In the genomic region with DNA sequence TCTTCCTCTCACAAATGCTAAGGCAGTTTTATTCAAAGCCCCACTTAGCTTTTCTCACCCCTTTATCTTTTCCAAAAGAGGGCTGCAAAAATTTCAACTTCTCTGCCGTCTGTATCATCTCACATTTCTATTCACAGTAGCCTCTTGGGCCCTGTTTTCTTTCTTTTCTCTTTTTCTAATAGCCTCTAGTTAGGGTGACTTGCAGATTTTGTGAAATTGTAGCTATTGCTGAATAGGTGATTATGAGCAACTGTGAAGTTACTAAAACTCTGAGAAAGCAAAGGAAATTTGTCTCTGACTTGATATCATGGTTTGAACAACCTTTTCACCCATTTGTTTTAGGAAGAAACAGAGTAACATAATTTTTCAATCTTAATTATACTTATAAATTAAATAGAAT, we compare ENCODE assay signal across 16 cellular contexts. TPM values are rescaled to one million over a fixed set of nuclear protein-coding genes. Genes with fewer than 3 reads are reported as not detected.
DNase-seq lines count a peak whose midpoint lies in the region; ATAC-seq, FAIRE-seq and TF ChIP-seq lines count a peak whose summit lies in the region.
"Had no signal": no experiment of that assay in that cellular context is flagged by ENCODE, and none has a peak within 500 bp of the region (broad histone marks: within the 10 kb centered on the region; RNA-seq: fewer than 3 reads in every experiment).

No MANE protein-coding gene starts in this region.

- no peak overlapping the region for H2BK5ac ChIP-seq in mesendoderm (ENCODE audit: low read length)

- H3K79me2 ChIP-seq in HepG2 (ENCODE audit: insufficient read depth, low read length) = no peaks in the 10 kb centered on the region
- H3K79me2 ChIP-seq in mesendoderm (ENCODE audit: control insufficient read depth, insufficient read depth, low read length) = no peaks in the 10 kb centered on the region

- H3K36me3 ChIP-seq in HepG2 (replicated peaks in 1 of 2; ENCODE audit: control insufficient read depth in 1 of 2, insufficient read depth in 2 of 2, low read length in 2 of 2) (peaks cover 1 to 22% of the 10 kb centered on the region in 2 experiments), right lobe of liver (no peaks in the 10 kb centered on the region), SK-N-MC (ENCODE audit: insufficient read depth, low read length) (peaks cover 26% of the 10 kb centered on the region), mesendoderm (ENCODE audit: control insufficient read depth, insufficient read depth, low read length) (no peaks in the 10 kb centered on the region)

- POLR2A ChIA-PET in HepG2 (lab: Yijun Ruan, JAX) = no interaction called here

- no peak for FAIRE-seq in HepG2 (lab: Jason Lieb, UNC)
- FAIRE-seq: GM12878, GM18507, H1 had no signal

- in situ Hi-C loops in HepG2 (cut with HindIII; ENCODE audit: extremely low pct_ligation_motif_present, low pct_unique_long_range_greater_than_20kb) = no loop called here

- DNase-seq in HepG2 (ENCODE audit: low spot score) = no peak
- DNase-seq in right lobe of liver = no peak
- DNase-seq in SK-N-MC (ENCODE audit: low read depth, low spot score) = no peak
- peak; percentile 5 for DNase-seq in mesendoderm
- no peak for DNase-seq in Right ventricle myocardium inferior (ENCODE audit: missing footprints)
- DNase-seq in GOT3 (lab: John Stamatoyannopoulos, UW) = no peak
- DNase-seq: 8988T; ACHN; CD4-positive, CD25-positive, alpha-beta regulatory T cell; DMS 273 treated with DMSO at 0.1 percent for 48 hours had no signal

- ATAC-seq in HepG2 = no peak
- ATAC-seq in right lobe of liver = no peak
- no peak for ATAC-seq in HG03439 (IDR thresholded peaks at IDR 0.05; ENCODE audit: unreplicated experiment)
- no peak for ATAC-seq in Right ventricle myocardium inferior
- no peak for ATAC-seq in GM19023 (IDR thresholded peaks at IDR 0.05; ENCODE audit: unreplicated experiment)
- ATAC-seq: GM12878 had no signal

- H3K4ac ChIP-seq in mesendoderm (ENCODE audit: low read depth, low read length) = no peak overlapping the region

- TF ChIP-seq EP300 in HepG2 (IDR thresholded peaks at IDR 0.05; ENCODE audit: low read depth in 2 of 2, low read length in 2 of 2) (no peak), HepG2 (CRISPR knock-in tag; IDR thresholded peaks at IDR 0.05; ENCODE audit: borderline replicate concordance) (no peak)

- no peak overlapping the region for H2BK15ac ChIP-seq in mesendoderm (replicated peaks; ENCODE audit: low read depth)

- no peak for TF ChIP-seq RAD21 in HepG2 (CRISPR knock-in tag; IDR thresholded peaks at IDR 0.05)

- H2AK5ac ChIP-seq in mesendoderm (ENCODE audit: low read length) = no peak overlapping the region

- H4K20me1 ChIP-seq in HepG2 (ENCODE audit: insufficient read depth, low read length) = 0 out of 2 replicates have a peak, but pooled peaks cover 3% of the 10 kb centered on the region

- no peak overlapping the region for H3K18ac ChIP-seq in mesendoderm (ENCODE audit: low read length)

- no peak overlapping the region for H2BK120ac ChIP-seq in mesendoderm (ENCODE audit: low read depth, low read length)

- no peaks in the 10 kb centered on the region for H3K27me3 ChIP-seq in HepG2 (ENCODE audit: control insufficient read depth in 1 of 2, insufficient read depth in 2 of 2, low read length in 2 of 2)
- H3K27me3 ChIP-seq in right lobe of liver = no peaks in the 10 kb centered on the region
- no peaks in the 10 kb centered on the region for H3K27me3 ChIP-seq in mesendoderm (ENCODE audit: insufficient read depth, low read length, poor library complexity)
- H3K27me3 ChIP-seq: BLaER1 treated with 17β-estradiol and CSF1 and Interleukin-3, amounts not matched to agents 10 nM and 100 nM had no signal

- H3K4me1 ChIP-seq in HepG2 (ENCODE audit: insufficient read depth, low read length) (no peaks in the 10 kb centered on the region), right lobe of liver (no peaks in the 10 kb centered on the region), mesendoderm (ENCODE audit: control insufficient read depth, low read depth, low read length) (no peaks in the 10 kb centered on the region)

- H3K79me1 ChIP-seq in mesendoderm (ENCODE audit: low read length) = peaks cover 3% of the 10 kb centered on the region

- TF ChIP-seq CTCF in HepG2 (CRISPR knock-in tag; IDR thresholded peaks at IDR 0.05) (no peak), right lobe of liver (IDR thresholded peaks at IDR 0.05) (no peak)

- H3K27ac ChIP-seq in HepG2 (ENCODE audit: extremely low read length, insufficient read depth, low read length) = no peak overlapping the region
- no peak overlapping the region for H3K27ac ChIP-seq in right lobe of liver
- 0 out of 2 replicates have a peak overlapping the region, but pooled peaks have one; percentile 54 for H3K27ac ChIP-seq in SK-N-MC
- H3K27ac ChIP-seq in mesendoderm (ENCODE audit: low read depth, low read length) = no peak overlapping the region
- H3K27ac ChIP-seq: BLaER1 treated with 17β-estradiol and CSF1 and Interleukin-3, amounts not matched to agents 10 nM and 100 nM had no signal

- H3K56ac ChIP-seq in mesendoderm (ENCODE audit: low read length) = no peak overlapping the region

- 83% methylated on average over 1 of the region's 1 CpG for WGBS in HepG2 (ENCODE audit: low lambda C conversion rate)
- 80% methylated on average over 1 of the region's 1 CpG for WGBS in right lobe of liver (ENCODE audit: insufficient coverage, low coverage, low lambda C conversion rate, missing lambda C conversion rate)
- no CpG with 5 or more reads among the region's 1 CpG for WGBS in mesendoderm (ENCODE audit: extremely low coverage, insufficient coverage, low lambda C conversion rate)

- H4K8ac ChIP-seq in mesendoderm (ENCODE audit: low read depth, low read length) = no peak overlapping the region

- H2AFZ ChIP-seq in HepG2 (ENCODE audit: low read length) = no peak overlapping the region

- H3K9ac ChIP-seq in HepG2 (ENCODE audit: insufficient read depth, low read depth, low read length) (no peak overlapping the region), SK-N-MC (ENCODE audit: insufficient read length) (no peak overlapping the region), mesendoderm (ENCODE audit: low read length) (no peak overlapping the region)
- H3K9ac ChIP-seq: BLaER1 treated with 17β-estradiol and CSF1 and Interleukin-3, amounts not matched to agents 10 nM and 100 nM had no signal

- CTCF ChIA-PET in HepG2 (lab: Yijun Ruan, JAX; ENCODE audit: low intra/inter-chr PET ratio, low total read pairs) = no interaction called here

- H3K4me3 ChIP-seq in HepG2 (replicated peaks in 1 of 3; ENCODE audit: insufficient read depth in 1 of 3, low read depth in 2 of 3, low read length in 3 of 3) = no peak overlapping the region
- H3K4me3 ChIP-seq in right lobe of liver = no peak overlapping the region
- no peak overlapping the region for H3K4me3 ChIP-seq in SK-N-MC
- H3K4me3 ChIP-seq in mesendoderm (ENCODE audit: low read length) = no peak overlapping the region
- H3K4me3 ChIP-seq: BLaER1 treated with 17β-estradiol and CSF1 and Interleukin-3, amounts not matched to agents 10 nM and 100 nM; GM12878 had no signal

- BruUV-seq in HepG2 (replicated peaks; lab: Mats Ljungman, UMichigan) = no TSS peak

- intact Hi-C loops in HepG2 (cut with micrococcal nuclease; ENCODE audit: unreplicated experiment) = no loop called here
- intact Hi-C loops in right lobe of liver (cut with DNase I) = no loop called here
- intact Hi-C loops in Right ventricle myocardium inferior (cut with DNase I) = no loop called here

- H3K4me2 ChIP-seq in HepG2 (ENCODE audit: low read depth, low read length) (no peak overlapping the region), mesendoderm (ENCODE audit: low read length) (no peak overlapping the region)
- H3K4me2 ChIP-seq: BLaER1 treated with 17β-estradiol and CSF1 and Interleukin-3, amounts not matched to agents 10 nM and 100 nM had no signal

- TF ChIP-seq POLR2A in HepG2 (IDR thresholded peaks at IDR 0.05; ENCODE audit: insufficient read depth in 1 of 2, low read depth in 2 of 2, low read length in 2 of 2) (no peak), right lobe of liver (IDR thresholded peaks at IDR 0.05) (no peak)

- H4K5ac ChIP-seq in mesendoderm (ENCODE audit: low read length) = no peak overlapping the region

- no peak overlapping the region for H3K23ac ChIP-seq in mesendoderm (ENCODE audit: low read length)

- H3K9me3 ChIP-seq in HepG2 (ENCODE audit: low read length) (no peaks in the 10 kb centered on the region), right lobe of liver (no peaks in the 10 kb centered on the region), SK-N-MC (ENCODE audit: low read depth, low read length) (no peaks in the 10 kb centered on the region)

TF ChIP-seq in HepG2, 621 proteins besides CTCF, POLR2A, EP300 and RAD21 (continues in another document):
- TF ChIP-seq RELA (CRISPR knock-in tag; IDR thresholded peaks at IDR 0.05) = no peak

RNA-seq across cellular contexts. Expression of a gene that starts 29.2 kb away (rescaled TPM):
- total RNA-seq in HepG2 (2016; rRNA removed; fragmentation: Illumina TruSeq; extraction: Trizol) (39.0 and 39.3 TPM in 2 replicates), right lobe of liver (10 to 100 TPM; 23.7 to 33.5 (median 30.0) TPM), Right ventricle myocardium inferior (36.8 TPM)
- 14.3 and 19.7 TPM in 2 replicates for total RNA-seq in HepG2 (2016; cell fraction: cytosol; rRNA removed; fragmentation: Illumina TruSeq; extraction: Trizol; ENCODE audit: low read depth)
- 36.2 and 37.3 TPM in 2 replicates for total RNA-seq in HepG2 (2016; cell fraction: insoluble cytoplasmic fraction; rRNA removed; fragmentation: Illumina TruSeq; extraction: Trizol)
- total RNA-seq in HepG2 (2016; cell fraction: membrane; rRNA removed; fragmentation: Illumina TruSeq; extraction: Trizol) = 16.3 and 16.7 TPM in 2 replicates
- total RNA-seq in HepG2 (2016; cell fraction: nucleus; rRNA removed; fragmentation: Illumina TruSeq; extraction: Trizol) = 81.7 and 97.8 TPM in 2 replicates
- 18.5 and 22.5 TPM in 2 replicates for polyA plus RNA-seq in HepG2 (2011; rRNA removed)
- 17.4 and 17.6 TPM in 2 replicates for polyA plus RNA-seq in HepG2 (2011; cell fraction: cytosol; rRNA removed)
- polyA plus RNA-seq in HepG2 (2011; cell fraction: nucleus; rRNA removed) = 20.8 and 22.3 TPM in 2 replicates
- 15.6 and 21.6 TPM in 2 replicates for polyA plus RNA-seq in HepG2 (2012)
- polyA plus RNA-seq in HepG2 (2016; cell fraction: cytosol; fragmentation: Illumina TruSeq; extraction: Trizol; ENCODE audit: low read depth) = 6.5 and 6.8 TPM in 2 replicates
- 20.1 and 23.1 TPM in 2 replicates for polyA plus RNA-seq in HepG2 (2016; cell fraction: insoluble cytoplasmic fraction; fragmentation: Illumina TruSeq; extraction: Trizol; ENCODE audit: low read depth)
- polyA plus RNA-seq in HepG2 (2016; cell fraction: membrane; fragmentation: Illumina TruSeq; extraction: Trizol; ENCODE audit: low read depth) = 6.3 and 7.1 TPM in 2 replicates
- polyA plus RNA-seq in HepG2 (2016; cell fraction: nucleus; fragmentation: Illumina TruSeq; extraction: Trizol; ENCODE audit: insufficient read depth, low read depth) = 11.9 and 13.5 TPM in 2 replicates
- polyA minus RNA-seq in HepG2 (2011; rRNA and poly(A)+ RNA removed; ENCODE audit: low replicate concordance) = 58.5 and 59.7 TPM in 2 replicates
- polyA minus RNA-seq in HepG2 (2011; cell fraction: cytosol; rRNA and poly(A)+ RNA removed) = 32.6 and 41.7 TPM in 2 replicates
- polyA minus RNA-seq in HepG2 (2011; cell fraction: nucleus; rRNA and poly(A)+ RNA removed) = 256 and 272 TPM in 2 replicates
- 27.6 TPM for polyA plus RNA-seq in mesendoderm (2013, experiment 1 of 2)
- polyA plus RNA-seq in mesendoderm (2013, experiment 2 of 2) = 28.5 TPM
